16 cellular contexts compared by ENCODE assay signal in the genomic region with DNA sequence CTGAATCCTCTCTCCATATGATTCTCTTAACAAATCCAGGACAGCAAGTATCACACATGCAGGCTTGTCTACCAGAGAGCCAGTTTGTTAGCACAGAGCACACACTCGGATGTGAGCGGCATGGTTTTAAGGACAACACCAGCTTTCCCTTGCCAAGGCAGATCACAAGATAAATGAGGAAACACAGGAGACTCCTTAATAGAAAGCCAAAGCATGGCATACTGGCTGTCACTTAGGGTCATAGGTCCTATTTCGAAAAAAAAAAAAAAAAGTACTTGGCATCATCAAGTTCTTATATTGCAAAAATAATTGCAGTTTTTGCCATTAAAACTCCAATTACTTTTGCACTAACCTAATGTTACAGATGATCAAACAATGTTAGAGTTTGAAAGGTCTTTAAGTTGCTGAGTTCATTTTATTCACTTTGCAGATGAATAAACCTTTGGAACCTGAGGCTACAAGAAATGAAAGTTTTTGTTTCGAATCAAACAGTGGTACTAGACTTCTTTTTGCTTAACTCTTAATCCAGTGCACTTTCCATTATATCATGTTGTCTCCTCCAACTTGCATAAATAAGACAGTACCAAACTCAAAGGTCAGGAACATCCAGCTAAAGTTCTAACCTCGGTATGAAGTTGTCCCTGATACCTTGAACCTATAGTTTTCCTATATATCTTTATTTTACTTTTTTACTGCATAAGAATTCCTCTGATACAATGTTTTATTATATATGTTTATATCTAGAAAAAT.
A peak's percentile ranks its signal among the peaks of the same experiment; 100 is the strongest.
DNase-seq lines count a peak whose midpoint lies in the region; ATAC-seq and TF ChIP-seq lines count a peak whose summit lies in the region.
"Had no signal": no experiment of that assay in that cellular context is flagged by ENCODE, and none has a peak within 500 bp of the region (broad histone marks: within the 10 kb centered on the region; RNA-seq: fewer than 3 reads in every experiment).

No MANE protein-coding gene starts in this region.

- intact Hi-C loops in activated T-helper 1 cell treated with anti-CD3 and anti-CD28 coated beads, Interleukin-12 subunit alpha, Interleukin-12 subunit beta, Interleukin-2, Interleukin-4 antibody, amounts not matched to agents 30 ng/mL and 10 ng/mL and 1 ng/mL, durations not matched to agents 14 hours and 24 hours and 36 hours (cut with micrococcal nuclease) = no loop called here

- H3K36me3 ChIP-seq in mesodermal cell (ENCODE audit: control insufficient read depth, insufficient read depth, low read length) = peaks cover 27% of the 10 kb centered on the region
- H3K36me3 ChIP-seq: left lung, thyroid gland had no signal

- H3K27me3 Mint-ChIP-seq in activated T-helper 1 cell treated with anti-CD3 and anti-CD28 coated beads, Interleukin-12 subunit alpha, Interleukin-12 subunit beta, Interleukin-2, Interleukin-4 antibody, amounts not matched to agents 30 ng/mL and 10 ng/mL and 1 ng/mL, durations not matched to agents 14 hours and 24 hours and 36 hours (ENCODE audit: insufficient read depth) = no peaks in the 10 kb centered on the region
- H3K27me3 Mint-ChIP-seq: activated CD4-positive, alpha-beta T cell treated with anti-CD3 and anti-CD28 coated beads, Interleukin-2, amount 10 ng/mL, durations not matched to agents 24 days and 14 days had no signal

- ATAC-seq in GM21526 (IDR thresholded peaks at IDR 0.05; ENCODE audit: low FRiP score, unreplicated experiment) = no peak
- ATAC-seq: left lung had no signal

- no peak overlapping the region for H3K27ac Mint-ChIP-seq in activated T-helper 1 cell treated with anti-CD3 and anti-CD28 coated beads, Interleukin-12 subunit alpha, Interleukin-12 subunit beta, Interleukin-2, Interleukin-4 antibody, amounts not matched to agents 30 ng/mL and 10 ng/mL and 1 ng/mL, durations not matched to agents 14 hours and 24 hours and 36 hours
- H3K27ac Mint-ChIP-seq: activated CD4-positive, alpha-beta T cell treated with anti-CD3 and anti-CD28 coated beads, Interleukin-2, amount 10 ng/mL, durations not matched to agents 24 days and 14 days; T-helper 1 cell treated with Interleukin-12 subunit alpha and Interleukin-12 subunit beta and Interleukin-4 antibody, amounts not matched to agents 30 μg/mL and 1 μg/mL, for 36 hours had no signal

- H3K27ac ChIP-seq in 22Rv1 (peak overlapping the region; percentile 40), mesodermal cell (ENCODE audit: low read depth, low read length, severe bottlenecking) (peak overlapping the region; percentile 57)
- H3K27ac ChIP-seq: left lung, PC-9, thyroid gland had no signal

- 93 to 100% methylated on average over 1 to 3 of the region's 5 CpGs for WGBS in mesodermal cell (ENCODE audit: insufficient coverage in 2 of 2), 2 experiments

- no peak overlapping the region for H3K4me3 Mint-ChIP-seq in activated T-helper 1 cell treated with anti-CD3 and anti-CD28 coated beads, Interleukin-12 subunit alpha, Interleukin-12 subunit beta, Interleukin-2, Interleukin-4 antibody, amounts not matched to agents 30 ng/mL and 10 ng/mL and 1 ng/mL, durations not matched to agents 14 hours and 24 hours and 36 hours
- H3K4me3 Mint-ChIP-seq: activated CD4-positive, alpha-beta T cell treated with anti-CD3 and anti-CD28 coated beads, Interleukin-2, amount 10 ng/mL, durations not matched to agents 24 days and 14 days; T-helper 1 cell treated with Interleukin-12 subunit alpha and Interleukin-12 subunit beta and Interleukin-4 antibody, amounts not matched to agents 30 μg/mL and 1 μg/mL, for 36 hours had no signal

- no peak for TF ChIP-seq CTCF in 22Rv1 (IDR thresholded peaks at IDR 0.05)

- peaks cover 5% of the 10 kb centered on the region for H3K9me3 Mint-ChIP-seq in activated T-helper 1 cell treated with anti-CD3 and anti-CD28 coated beads, Interleukin-12 subunit alpha, Interleukin-12 subunit beta, Interleukin-2, Interleukin-4 antibody, amounts not matched to agents 30 ng/mL and 10 ng/mL and 1 ng/mL, durations not matched to agents 14 hours and 24 hours and 36 hours
- H3K9me3 Mint-ChIP-seq: T-helper 1 cell treated with Interleukin-12 subunit alpha and Interleukin-12 subunit beta and Interleukin-4 antibody, amounts not matched to agents 30 μg/mL and 1 μg/mL, for 36 hours had no signal

- no peaks in the 10 kb centered on the region for H3K9me3 ChIP-seq in mesodermal cell (ENCODE audit: control insufficient read depth, low read length)
- H3K9me3 ChIP-seq: left lung, thyroid gland had no signal

- no peak overlapping the region for H3K4me3 ChIP-seq in mesodermal cell (ENCODE audit: extremely low read depth, insufficient read depth, low read length, poor library complexity, severe bottlenecking)
- H3K4me3 ChIP-seq: left lung, PC-9, thyroid gland had no signal

- peaks cover 21% of the 10 kb centered on the region for H3K4me1 ChIP-seq in mesodermal cell (ENCODE audit: control insufficient read depth, insufficient read depth, low read length, poor library complexity, severe bottlenecking)
- H3K4me1 ChIP-seq: left lung had no signal

- peak; percentile 34 for DNase-seq in NCI-H69 (lab: John Stamatoyannopoulos, UW)
- DNase-seq in dermis blood vessel endothelial cell = peak; percentile 30
- DNase-seq in activated T-helper 1 cell treated with anti-CD3 and anti-CD28 coated beads, Interleukin-12 subunit alpha, Interleukin-12 subunit beta, Interleukin-2, Interleukin-4 antibody, amounts not matched to agents 30 ng/mL and 10 ng/mL and 1 ng/mL, durations not matched to agents 14 hours and 24 hours and 36 hours (ENCODE audit: low spot score) = no peak
- no peak for DNase-seq in activated T-cell treated with anti-CD3 and anti-CD28 coated beads, Interleukin-2, amount 50 U/mL, for 1 hour
- no peak for DNase-seq in stimulated activated CD4-positive, alpha-beta T cell treated with anti-CD3 and anti-CD28 coated beads, Interleukin-4, amount 100 ng/mL, for 4 hours
- DNase-seq: activated CD4-positive, alpha-beta T cell treated with anti-CD3 and anti-CD28 coated beads, Interleukin-2, amount 10 ng/mL, durations not matched to agents 24 days and 14 days; hippocampal formation; left lung; NCI-H345; PC-9; small intestine; thyroid gland had no signal

- H3K36me3 Mint-ChIP-seq in activated T-helper 1 cell treated with anti-CD3 and anti-CD28 coated beads, Interleukin-12 subunit alpha, Interleukin-12 subunit beta, Interleukin-2, Interleukin-4 antibody, amounts not matched to agents 30 ng/mL and 10 ng/mL and 1 ng/mL, durations not matched to agents 14 hours and 24 hours and 36 hours (ENCODE audit: low read depth) = no peaks in the 10 kb centered on the region

- H3K4me1 Mint-ChIP-seq in activated T-helper 1 cell treated with anti-CD3 and anti-CD28 coated beads, Interleukin-12 subunit alpha, Interleukin-12 subunit beta, Interleukin-2, Interleukin-4 antibody, amounts not matched to agents 30 ng/mL and 10 ng/mL and 1 ng/mL, durations not matched to agents 14 hours and 24 hours and 36 hours (ENCODE audit: low read depth) = no peaks in the 10 kb centered on the region
- H3K4me1 Mint-ChIP-seq: activated CD4-positive, alpha-beta T cell treated with anti-CD3 and anti-CD28 coated beads, Interleukin-2, amount 10 ng/mL, durations not matched to agents 24 days and 14 days had no signal

Comparison
In these comparisons a context has a peak if more than half of its experiments do, and no peak if none do; other contexts are left out.
1. DNase-seq: peak in NCI-H69 (single experiment) and dermis blood vessel endothelial cell (single experiment); none in activated T-helper 1 cell treated with anti-CD3 and anti-CD28 coated beads, Interleukin-12 subunit alpha, Interleukin-12 subunit beta, Interleukin-2, Interleukin-4 antibody, amounts not matched to agents 30 ng/mL and 10 ng/mL and 1 ng/mL, durations not matched to agents 14 hours and 24 hours and 36 hours (single experiment), activated T-cell treated with anti-CD3 and anti-CD28 coated beads, Interleukin-2, amount 50 U/mL, for 1 hour (single experiment) and stimulated activated CD4-positive, alpha-beta T cell treated with anti-CD3 and anti-CD28 coated beads, Interleukin-4, amount 100 ng/mL, for 4 hours (0 of 2).